In genomic region chr16:17101646-17102045, GRCh38 we compare ENCODE assay signal across 1 cellular context.
TF ChIP-seq lines count a peak whose summit lies in the region.

No MANE protein-coding gene starts in this region.

TF ChIP-seq in GM23338, 12 proteins besides CTCF, POLR2A, EP300 and RAD21 (continued from another document):
- TF ChIP-seq, protein P1, sequence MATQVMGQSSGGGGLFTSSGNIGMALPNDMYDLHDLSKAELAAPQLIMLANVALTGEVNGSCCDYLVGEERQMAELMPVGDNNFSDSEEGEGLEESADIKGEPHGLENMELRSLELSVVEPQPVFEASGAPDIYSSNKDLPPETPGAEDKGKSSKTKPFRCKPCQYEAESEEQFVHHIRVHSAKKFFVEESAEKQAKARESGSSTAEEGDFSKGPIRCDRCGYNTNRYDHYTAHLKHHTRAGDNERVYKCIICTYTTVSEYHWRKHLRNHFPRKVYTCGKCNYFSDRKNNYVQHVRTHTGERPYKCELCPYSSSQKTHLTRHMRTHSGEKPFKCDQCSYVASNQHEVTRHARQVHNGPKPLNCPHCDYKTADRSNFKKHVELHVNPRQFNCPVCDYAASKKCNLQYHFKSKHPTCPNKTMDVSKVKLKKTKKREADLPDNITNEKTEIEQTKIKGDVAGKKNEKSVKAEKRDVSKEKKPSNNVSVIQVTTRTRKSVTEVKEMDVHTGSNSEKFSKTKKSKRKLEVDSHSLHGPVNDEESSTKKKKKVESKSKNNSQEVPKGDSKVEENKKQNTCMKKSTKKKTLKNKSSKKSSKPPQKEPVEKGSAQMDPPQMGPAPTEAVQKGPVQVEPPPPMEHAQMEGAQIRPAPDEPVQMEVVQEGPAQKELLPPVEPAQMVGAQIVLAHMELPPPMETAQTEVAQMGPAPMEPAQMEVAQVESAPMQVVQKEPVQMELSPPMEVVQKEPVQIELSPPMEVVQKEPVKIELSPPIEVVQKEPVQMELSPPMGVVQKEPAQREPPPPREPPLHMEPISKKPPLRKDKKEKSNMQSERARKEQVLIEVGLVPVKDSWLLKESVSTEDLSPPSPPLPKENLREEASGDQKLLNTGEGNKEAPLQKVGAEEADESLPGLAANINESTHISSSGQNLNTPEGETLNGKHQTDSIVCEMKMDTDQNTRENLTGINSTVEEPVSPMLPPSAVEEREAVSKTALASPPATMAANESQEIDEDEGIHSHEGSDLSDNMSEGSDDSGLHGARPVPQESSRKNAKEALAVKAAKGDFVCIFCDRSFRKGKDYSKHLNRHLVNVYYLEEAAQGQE (IDR thresholded peaks at IDR 0.05; ENCODE audit: unreplicated experiment) = no peak
- no peak for TF ChIP-seq POLR2AphosphoS5 (IDR thresholded peaks at IDR 0.05; ENCODE audit: low read depth)
